In the genomic region with DNA sequence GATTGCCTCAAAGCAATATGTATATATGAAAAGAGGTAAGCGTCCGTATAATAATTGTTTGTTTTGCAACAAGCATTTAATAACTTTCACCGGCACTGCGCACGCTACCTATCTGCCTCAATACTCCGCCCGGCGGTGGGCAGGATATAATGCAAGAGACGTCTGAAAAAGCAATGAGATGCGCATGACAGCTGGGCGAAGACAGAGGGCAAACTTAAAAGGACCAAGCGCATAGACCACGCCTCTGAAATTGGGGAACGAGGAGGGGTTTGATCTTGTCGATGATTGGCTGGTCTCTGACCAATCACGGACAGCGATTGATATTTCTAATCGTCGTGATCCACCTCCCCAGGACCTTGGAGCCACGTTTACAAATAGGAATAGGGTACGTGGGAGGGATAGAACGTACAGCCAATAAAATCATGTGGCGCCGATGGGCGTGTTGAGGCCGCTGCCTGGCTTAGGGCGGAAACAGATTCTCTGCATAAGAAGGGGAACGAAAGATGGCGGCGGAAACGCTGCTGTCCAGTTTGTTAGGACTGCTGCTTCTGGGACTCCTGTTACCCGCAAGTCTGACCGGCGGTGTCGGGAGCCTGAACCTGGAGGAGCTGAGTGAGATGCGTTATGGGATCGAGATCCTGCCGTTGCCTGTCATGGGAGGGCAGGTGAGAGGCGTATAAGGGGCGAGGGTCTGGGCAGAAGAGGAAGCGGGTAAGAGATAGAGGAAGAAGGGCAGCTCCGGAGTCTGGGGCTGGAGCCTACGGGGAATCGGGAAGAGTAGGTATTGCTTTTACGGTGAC, we compare ENCODE assay signal across 1 cellular context.
TF ChIP-seq lines count a peak whose summit lies in the region.

A gene with protein sequence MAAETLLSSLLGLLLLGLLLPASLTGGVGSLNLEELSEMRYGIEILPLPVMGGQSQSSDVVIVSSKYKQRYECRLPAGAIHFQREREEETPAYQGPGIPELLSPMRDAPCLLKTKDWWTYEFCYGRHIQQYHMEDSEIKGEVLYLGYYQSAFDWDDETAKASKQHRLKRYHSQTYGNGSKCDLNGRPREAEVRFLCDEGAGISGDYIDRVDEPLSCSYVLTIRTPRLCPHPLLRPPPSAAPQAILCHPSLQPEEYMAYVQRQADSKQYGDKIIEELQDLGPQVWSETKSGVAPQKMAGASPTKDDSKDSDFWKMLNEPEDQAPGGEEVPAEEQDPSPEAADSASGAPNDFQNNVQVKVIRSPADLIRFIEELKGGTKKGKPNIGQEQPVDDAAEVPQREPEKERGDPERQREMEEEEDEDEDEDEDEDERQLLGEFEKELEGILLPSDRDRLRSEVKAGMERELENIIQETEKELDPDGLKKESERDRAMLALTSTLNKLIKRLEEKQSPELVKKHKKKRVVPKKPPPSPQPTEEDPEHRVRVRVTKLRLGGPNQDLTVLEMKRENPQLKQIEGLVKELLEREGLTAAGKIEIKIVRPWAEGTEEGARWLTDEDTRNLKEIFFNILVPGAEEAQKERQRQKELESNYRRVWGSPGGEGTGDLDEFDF (plus strand): TSS at position 474 of the 800 bp plus-strand sequence. CDS start 30 bp downstream, at position 504.

TF ChIP-seq in HepG2, 621 proteins besides CTCF, POLR2A, EP300 and RAD21 (continued from another document and continues in another):
- TF ChIP-seq, protein P1, sequence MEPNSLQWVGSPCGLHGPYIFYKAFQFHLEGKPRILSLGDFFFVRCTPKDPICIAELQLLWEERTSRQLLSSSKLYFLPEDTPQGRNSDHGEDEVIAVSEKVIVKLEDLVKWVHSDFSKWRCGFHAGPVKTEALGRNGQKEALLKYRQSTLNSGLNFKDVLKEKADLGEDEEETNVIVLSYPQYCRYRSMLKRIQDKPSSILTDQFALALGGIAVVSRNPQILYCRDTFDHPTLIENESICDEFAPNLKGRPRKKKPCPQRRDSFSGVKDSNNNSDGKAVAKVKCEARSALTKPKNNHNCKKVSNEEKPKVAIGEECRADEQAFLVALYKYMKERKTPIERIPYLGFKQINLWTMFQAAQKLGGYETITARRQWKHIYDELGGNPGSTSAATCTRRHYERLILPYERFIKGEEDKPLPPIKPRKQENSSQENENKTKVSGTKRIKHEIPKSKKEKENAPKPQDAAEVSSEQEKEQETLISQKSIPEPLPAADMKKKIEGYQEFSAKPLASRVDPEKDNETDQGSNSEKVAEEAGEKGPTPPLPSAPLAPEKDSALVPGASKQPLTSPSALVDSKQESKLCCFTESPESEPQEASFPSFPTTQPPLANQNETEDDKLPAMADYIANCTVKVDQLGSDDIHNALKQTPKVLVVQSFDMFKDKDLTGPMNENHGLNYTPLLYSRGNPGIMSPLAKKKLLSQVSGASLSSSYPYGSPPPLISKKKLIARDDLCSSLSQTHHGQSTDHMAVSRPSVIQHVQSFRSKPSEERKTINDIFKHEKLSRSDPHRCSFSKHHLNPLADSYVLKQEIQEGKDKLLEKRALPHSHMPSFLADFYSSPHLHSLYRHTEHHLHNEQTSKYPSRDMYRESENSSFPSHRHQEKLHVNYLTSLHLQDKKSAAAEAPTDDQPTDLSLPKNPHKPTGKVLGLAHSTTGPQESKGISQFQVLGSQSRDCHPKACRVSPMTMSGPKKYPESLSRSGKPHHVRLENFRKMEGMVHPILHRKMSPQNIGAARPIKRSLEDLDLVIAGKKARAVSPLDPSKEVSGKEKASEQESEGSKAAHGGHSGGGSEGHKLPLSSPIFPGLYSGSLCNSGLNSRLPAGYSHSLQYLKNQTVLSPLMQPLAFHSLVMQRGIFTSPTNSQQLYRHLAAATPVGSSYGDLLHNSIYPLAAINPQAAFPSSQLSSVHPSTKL (CRISPR knock-in tag; IDR thresholded peaks at IDR 0.05): 0 out of 2 replicates have a peak, but pooled peaks have one; percentile 8
- TF ChIP-seq NFIB (CRISPR knock-in tag; IDR thresholded peaks at IDR 0.05; ENCODE audit: borderline replicate concordance) (no peak), ZNF124 (CRISPR knock-in tag; IDR thresholded peaks at IDR 0.05) (no peak; the same call in 1 of the 2 replicates), HCFC1 (IDR thresholded peaks at IDR 0.05; ENCODE audit: low read depth, low read length) (peak; percentile 54), ZNF333 (CRISPR knock-in tag; IDR thresholded peaks at IDR 0.05; ENCODE audit: borderline replicate concordance) (peak; percentile 90; the same call in 1 of the 2 replicates), PAWR (CRISPR knock-in tag; IDR thresholded peaks at IDR 0.05; ENCODE audit: borderline replicate concordance) (no peak), SP5 (CRISPR knock-in tag; IDR thresholded peaks at IDR 0.05; ENCODE audit: borderline replicate concordance, low read depth) (peak; percentile 58; the same call in 1 of the 2 replicates), ZFP37 (CRISPR knock-in tag; IDR thresholded peaks at IDR 0.05; ENCODE audit: borderline replicate concordance) (no peak), RBM22 (optimal IDR thresholded peaks at IDR 0.05; ENCODE audit: low read length) (no peak), ZNF746 (CRISPR knock-in tag; IDR thresholded peaks at IDR 0.05) (no peak; the same call in 1 of the 2 replicates), SPEN (CRISPR knock-in tag; IDR thresholded peaks at IDR 0.05; ENCODE audit: low read depth) (peak; percentile 23; the same call in 1 of the 2 replicates), REXO4 (CRISPR knock-in tag; IDR thresholded peaks at IDR 0.05; ENCODE audit: borderline replicate concordance) (no peak), GABPB1 (CRISPR knock-in tag; IDR thresholded peaks at IDR 0.05) (peak; percentile 86), KDM5A (IDR thresholded peaks at IDR 0.05; ENCODE audit: borderline replicate concordance, low read length) (peak; percentile 94), SIN3A (IDR thresholded peaks at IDR 0.05; ENCODE audit: borderline replicate concordance, low read depth, low read length) (peak; percentile 93), ZSCAN29 (CRISPR knock-in tag; conservative IDR thresholded peaks at IDR 0.05) (no peak), MIXL1 (CRISPR knock-in tag; IDR thresholded peaks at IDR 0.05) (no peak)
- TF ChIP-seq, protein P2, sequence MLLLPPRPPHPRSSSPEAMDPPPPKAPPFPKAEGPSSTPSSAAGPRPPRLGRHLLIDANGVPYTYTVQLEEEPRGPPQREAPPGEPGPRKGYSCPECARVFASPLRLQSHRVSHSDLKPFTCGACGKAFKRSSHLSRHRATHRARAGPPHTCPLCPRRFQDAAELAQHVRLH (CRISPR knock-in tag; IDR thresholded peaks at IDR 0.05; ENCODE audit: borderline replicate concordance, low read depth): no peak
- TF ChIP-seq, protein P3, sequence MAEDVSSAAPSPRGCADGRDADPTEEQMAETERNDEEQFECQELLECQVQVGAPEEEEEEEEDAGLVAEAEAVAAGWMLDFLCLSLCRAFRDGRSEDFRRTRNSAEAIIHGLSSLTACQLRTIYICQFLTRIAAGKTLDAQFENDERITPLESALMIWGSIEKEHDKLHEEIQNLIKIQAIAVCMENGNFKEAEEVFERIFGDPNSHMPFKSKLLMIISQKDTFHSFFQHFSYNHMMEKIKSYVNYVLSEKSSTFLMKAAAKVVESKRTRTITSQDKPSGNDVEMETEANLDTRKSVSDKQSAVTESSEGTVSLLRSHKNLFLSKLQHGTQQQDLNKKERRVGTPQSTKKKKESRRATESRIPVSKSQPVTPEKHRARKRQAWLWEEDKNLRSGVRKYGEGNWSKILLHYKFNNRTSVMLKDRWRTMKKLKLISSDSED (CRISPR knock-in tag; IDR thresholded peaks at IDR 0.05): no peak
- TF ChIP-seq, protein P4, sequence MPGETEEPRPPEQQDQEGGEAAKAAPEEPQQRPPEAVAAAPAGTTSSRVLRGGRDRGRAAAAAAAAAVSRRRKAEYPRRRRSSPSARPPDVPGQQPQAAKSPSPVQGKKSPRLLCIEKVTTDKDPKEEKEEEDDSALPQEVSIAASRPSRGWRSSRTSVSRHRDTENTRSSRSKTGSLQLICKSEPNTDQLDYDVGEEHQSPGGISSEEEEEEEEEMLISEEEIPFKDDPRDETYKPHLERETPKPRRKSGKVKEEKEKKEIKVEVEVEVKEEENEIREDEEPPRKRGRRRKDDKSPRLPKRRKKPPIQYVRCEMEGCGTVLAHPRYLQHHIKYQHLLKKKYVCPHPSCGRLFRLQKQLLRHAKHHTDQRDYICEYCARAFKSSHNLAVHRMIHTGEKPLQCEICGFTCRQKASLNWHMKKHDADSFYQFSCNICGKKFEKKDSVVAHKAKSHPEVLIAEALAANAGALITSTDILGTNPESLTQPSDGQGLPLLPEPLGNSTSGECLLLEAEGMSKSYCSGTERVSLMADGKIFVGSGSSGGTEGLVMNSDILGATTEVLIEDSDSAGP (CRISPR knock-in tag; IDR thresholded peaks at IDR 0.05; ENCODE audit: borderline replicate concordance): peak; percentile 77
- TF ChIP-seq, protein P5, sequence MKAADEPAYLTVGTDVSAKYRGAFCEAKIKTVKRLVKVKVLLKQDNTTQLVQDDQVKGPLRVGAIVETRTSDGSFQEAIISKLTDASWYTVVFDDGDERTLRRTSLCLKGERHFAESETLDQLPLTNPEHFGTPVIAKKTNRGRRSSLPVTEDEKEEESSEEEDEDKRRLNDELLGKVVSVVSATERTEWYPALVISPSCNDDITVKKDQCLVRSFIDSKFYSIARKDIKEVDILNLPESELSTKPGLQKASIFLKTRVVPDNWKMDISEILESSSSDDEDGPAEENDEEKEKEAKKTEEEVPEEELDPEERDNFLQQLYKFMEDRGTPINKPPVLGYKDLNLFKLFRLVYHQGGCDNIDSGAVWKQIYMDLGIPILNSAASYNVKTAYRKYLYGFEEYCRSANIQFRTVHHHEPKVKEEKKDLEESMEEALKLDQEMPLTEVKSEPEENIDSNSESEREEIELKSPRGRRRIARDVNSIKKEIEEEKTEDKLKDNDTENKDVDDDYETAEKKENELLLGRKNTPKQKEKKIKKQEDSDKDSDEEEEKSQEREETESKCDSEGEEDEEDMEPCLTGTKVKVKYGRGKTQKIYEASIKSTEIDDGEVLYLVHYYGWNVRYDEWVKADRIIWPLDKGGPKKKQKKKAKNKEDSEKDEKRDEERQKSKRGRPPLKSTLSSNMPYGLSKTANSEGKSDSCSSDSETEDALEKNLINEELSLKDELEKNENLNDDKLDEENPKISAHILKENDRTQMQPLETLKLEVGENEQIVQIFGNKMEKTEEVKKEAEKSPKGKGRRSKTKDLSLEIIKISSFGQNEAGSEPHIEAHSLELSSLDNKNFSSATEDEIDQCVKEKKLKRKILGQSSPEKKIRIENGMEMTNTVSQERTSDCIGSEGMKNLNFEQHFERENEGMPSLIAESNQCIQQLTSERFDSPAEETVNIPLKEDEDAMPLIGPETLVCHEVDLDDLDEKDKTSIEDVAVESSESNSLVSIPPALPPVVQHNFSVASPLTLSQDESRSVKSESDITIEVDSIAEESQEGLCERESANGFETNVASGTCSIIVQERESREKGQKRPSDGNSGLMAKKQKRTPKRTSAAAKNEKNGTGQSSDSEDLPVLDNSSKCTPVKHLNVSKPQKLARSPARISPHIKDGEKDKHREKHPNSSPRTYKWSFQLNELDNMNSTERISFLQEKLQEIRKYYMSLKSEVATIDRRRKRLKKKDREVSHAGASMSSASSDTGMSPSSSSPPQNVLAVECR (CRISPR knock-in tag; IDR thresholded peaks at IDR 0.05; ENCODE audit: borderline replicate concordance): peak; percentile 94
- TF ChIP-seq, protein P6, sequence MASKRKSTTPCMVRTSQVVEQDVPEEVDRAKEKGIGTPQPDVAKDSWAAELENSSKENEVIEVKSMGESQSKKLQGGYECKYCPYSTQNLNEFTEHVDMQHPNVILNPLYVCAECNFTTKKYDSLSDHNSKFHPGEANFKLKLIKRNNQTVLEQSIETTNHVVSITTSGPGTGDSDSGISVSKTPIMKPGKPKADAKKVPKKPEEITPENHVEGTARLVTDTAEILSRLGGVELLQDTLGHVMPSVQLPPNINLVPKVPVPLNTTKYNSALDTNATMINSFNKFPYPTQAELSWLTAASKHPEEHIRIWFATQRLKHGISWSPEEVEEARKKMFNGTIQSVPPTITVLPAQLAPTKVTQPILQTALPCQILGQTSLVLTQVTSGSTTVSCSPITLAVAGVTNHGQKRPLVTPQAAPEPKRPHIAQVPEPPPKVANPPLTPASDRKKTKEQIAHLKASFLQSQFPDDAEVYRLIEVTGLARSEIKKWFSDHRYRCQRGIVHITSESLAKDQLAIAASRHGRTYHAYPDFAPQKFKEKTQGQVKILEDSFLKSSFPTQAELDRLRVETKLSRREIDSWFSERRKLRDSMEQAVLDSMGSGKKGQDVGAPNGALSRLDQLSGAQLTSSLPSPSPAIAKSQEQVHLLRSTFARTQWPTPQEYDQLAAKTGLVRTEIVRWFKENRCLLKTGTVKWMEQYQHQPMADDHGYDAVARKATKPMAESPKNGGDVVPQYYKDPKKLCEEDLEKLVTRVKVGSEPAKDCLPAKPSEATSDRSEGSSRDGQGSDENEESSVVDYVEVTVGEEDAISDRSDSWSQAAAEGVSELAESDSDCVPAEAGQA (IDR thresholded peaks at IDR 0.05; ENCODE audit: low read depth): peak; percentile 63; the same call in 1 of the 2 replicates
- TF ChIP-seq, protein P6 (CRISPR knock-in tag; IDR thresholded peaks at IDR 0.05; ENCODE audit: borderline replicate concordance): no peak
- TF ChIP-seq, protein P7, sequence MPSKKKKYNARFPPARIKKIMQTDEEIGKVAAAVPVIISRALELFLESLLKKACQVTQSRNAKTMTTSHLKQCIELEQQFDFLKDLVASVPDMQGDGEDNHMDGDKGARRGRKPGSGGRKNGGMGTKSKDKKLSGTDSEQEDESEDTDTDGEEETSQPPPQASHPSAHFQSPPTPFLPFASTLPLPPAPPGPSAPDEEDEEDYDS (CRISPR knock-in tag; IDR thresholded peaks at IDR 0.05): peak; percentile 95
- TF ChIP-seq, protein P8, sequence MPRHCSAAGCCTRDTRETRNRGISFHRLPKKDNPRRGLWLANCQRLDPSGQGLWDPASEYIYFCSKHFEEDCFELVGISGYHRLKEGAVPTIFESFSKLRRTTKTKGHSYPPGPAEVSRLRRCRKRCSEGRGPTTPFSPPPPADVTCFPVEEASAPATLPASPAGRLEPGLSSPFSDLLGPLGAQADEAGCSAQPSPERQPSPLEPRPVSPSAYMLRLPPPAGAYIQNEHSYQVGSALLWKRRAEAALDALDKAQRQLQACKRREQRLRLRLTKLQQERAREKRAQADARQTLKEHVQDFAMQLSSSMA (CRISPR knock-in tag; IDR thresholded peaks at IDR 0.05): no peak
